In the genomic region with DNA sequence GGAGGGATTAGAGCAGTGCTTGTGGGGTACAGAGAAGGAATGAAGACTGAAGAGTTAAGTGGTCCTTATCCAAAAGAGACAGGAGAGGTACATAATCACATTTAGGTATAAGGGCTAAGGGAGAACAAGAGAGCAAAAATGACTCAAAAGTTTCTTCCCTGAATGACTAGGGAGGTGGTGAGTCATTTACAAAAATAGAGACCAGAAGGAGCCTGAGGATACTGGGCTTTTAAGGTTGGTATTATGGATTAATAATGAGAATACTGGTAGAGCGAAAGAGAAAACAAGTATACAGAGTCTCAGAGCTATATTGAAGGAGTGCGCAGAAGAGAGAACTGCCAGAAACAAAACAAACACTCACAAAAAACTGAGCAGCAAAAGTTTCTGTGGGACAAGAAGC, we compare ENCODE assay signal across 10 cellular contexts.
DNase-seq lines count a peak whose midpoint lies in the region; ATAC-seq and TF ChIP-seq lines count a peak whose summit lies in the region.
"Had no signal": no experiment of that assay in that cellular context is flagged by ENCODE, and none has a peak within 500 bp of the region (broad histone marks: within the 10 kb centered on the region; RNA-seq: fewer than 3 reads in every experiment).

No MANE protein-coding gene starts in this region.

- peak; percentile 95 for ATAC-seq in GM18873 (IDR thresholded peaks at IDR 0.05; ENCODE audit: low FRiP score, unreplicated experiment)
- peak; percentile 93 for ATAC-seq in HG02588 (IDR thresholded peaks at IDR 0.05; ENCODE audit: unreplicated experiment)
- peak; percentile 88 for ATAC-seq in HG03469 (IDR thresholded peaks at IDR 0.05; ENCODE audit: unreplicated experiment)
- no peak for ATAC-seq in heart right ventricle

- peak; percentile 4 for DNase-seq in AG08396 (ENCODE audit: low spot score)
- no peak for DNase-seq in tibial nerve (ENCODE audit: low spot score in 2 of 2)
- no peak for DNase-seq in heart right ventricle
- DNase-seq in testis = no peak
- DNase-seq in SHP77 (lab: John Stamatoyannopoulos, UW) = no peak
- DNase-seq: NCI-H510A had no signal

- H3K27ac ChIP-seq in tibial nerve (no peak overlapping the region), heart right ventricle (no peak overlapping the region), testis (no peak overlapping the region)
- H3K27ac ChIP-seq: neutrophil had no signal

- intact Hi-C loops in heart right ventricle (cut with DNase I) = no loop called here
- intact Hi-C loops in testis (cut with DNase I; ENCODE audit: low total_unique reads) = no loop called here

- H3K4me1 ChIP-seq in tibial nerve (no peaks in the 10 kb centered on the region), heart right ventricle (peaks cover 0 to 4% (median 0%) of the 10 kb centered on the region in 9 donors), testis (no peaks in the 10 kb centered on the region)

- no peak overlapping the region for H3K4me3 ChIP-seq in tibial nerve
- no peak overlapping the region for H3K4me3 ChIP-seq in heart right ventricle
- no peak overlapping the region for H3K4me3 ChIP-seq in testis

- no peak for TF ChIP-seq EP300 in tibial nerve (IDR thresholded peaks at IDR 0.05)

- TF ChIP-seq CTCF in tibial nerve (IDR thresholded peaks at IDR 0.05) = no peak
- TF ChIP-seq CTCF in heart right ventricle (IDR thresholded peaks at IDR 0.05) = no peak
- TF ChIP-seq CTCF in testis (IDR thresholded peaks at IDR 0.05) = no peak

- 98 to 100% methylated on average over 2 of the region's 2 CpGs for WGBS in tibial nerve, 2 donors
- WGBS in heart right ventricle, 2 donors = 91 to 95% methylated on average over 2 of the region's 2 CpGs
- WGBS in testis, 2 donors = 94 to 97% methylated on average over 2 of the region's 2 CpGs

- H3K36me3 ChIP-seq in tibial nerve (peaks cover 0 to 4% (median 0%) of the 10 kb centered on the region in 3 donors), heart right ventricle (peaks cover 0 to 9% (median 0%) of the 10 kb centered on the region in 9 donors), testis (ENCODE audit: low read depth, missing control alignments) (no peaks in the 10 kb centered on the region)
- H3K36me3 ChIP-seq: neutrophil had no signal

- no peak for TF ChIP-seq POLR2A in tibial nerve (IDR thresholded peaks at IDR 0.05)
- no peak for TF ChIP-seq POLR2A in testis (IDR thresholded peaks at IDR 0.05)

- H3K27me3 ChIP-seq in tibial nerve (no peaks in the 10 kb centered on the region), heart right ventricle (no peaks in the 10 kb centered on the region), testis (no peaks in the 10 kb centered on the region)
- H3K27me3 ChIP-seq: neutrophil had no signal

- no peaks in the 10 kb centered on the region for H3K9me3 ChIP-seq in tibial nerve
- H3K9me3 ChIP-seq in heart right ventricle = no peaks in the 10 kb centered on the region
- no peaks in the 10 kb centered on the region for H3K9me3 ChIP-seq in testis
- H3K9me3 ChIP-seq: neutrophil had no signal

Comparison
In these comparisons a context has a peak if more than half of its experiments do, and no peak if none do; other contexts are left out.
1. ATAC-seq: peak in GM18873 (single experiment), HG02588 (single experiment) and HG03469 (single experiment); none in heart right ventricle (0 of 8).